ENCODE assay signal across 8 cellular contexts in genomic region chr2:96951125-96951654, GRCh38. TPM values are rescaled to one million over a fixed set of nuclear protein-coding genes. Genes with fewer than 3 reads are reported as not detected.
DNase-seq lines count a peak whose midpoint lies in the region; ATAC-seq and TF ChIP-seq lines count a peak whose summit lies in the region.

No MANE protein-coding gene starts in this region.

- WGBS in neuronal stem cell (ENCODE audit: extremely low coverage in 2 of 2, insufficient read length in 2 of 2, insufficient replicate concordance in 1 of 2), 2 donors: no CpG with 5 or more reads among the region's 16 CpGs

- no peak overlapping the region for H3K4ac ChIP-seq in neuronal stem cell (ENCODE audit: low read length)

- H3K27me3 Mint-ChIP-seq in activated T-helper 17 cell treated with anti-CD3 and anti-CD28 coated beads, Interleukin-2, amount 50 U/mL, for 72 hours: no peaks in the 10 kb centered on the region

- no peak overlapping the region for H3K14ac ChIP-seq in neuronal stem cell (ENCODE audit: low read length)

- no peak overlapping the region for H3K4me2 ChIP-seq in neuronal stem cell (ENCODE audit: insufficient read depth, low read length, poor library complexity, severe bottlenecking)

- H3K9me3 Mint-ChIP-seq in activated T-helper 17 cell treated with anti-CD3 and anti-CD28 coated beads, Interleukin-2, amount 50 U/mL, for 72 hours: no peaks in the 10 kb centered on the region

- H2BK5ac ChIP-seq in neuronal stem cell (ENCODE audit: low read length): no peak overlapping the region

- H3K27ac Mint-ChIP-seq in activated T-helper 17 cell treated with anti-CD3 and anti-CD28 coated beads, Interleukin-2, amount 50 U/mL, for 72 hours: no peak overlapping the region

- H2BK12ac ChIP-seq in neuronal stem cell (ENCODE audit: low read length): no peak overlapping the region

- DNase-seq in GM12864 (ENCODE audit: low read depth) (no peak), Kasumi-1 (lab: John Stamatoyannopoulos, UW) (peak; percentile 12 to 53), RPMI7951 (ENCODE audit: low read depth) (peak; percentile 47), fibroblast of the conjunctiva (ENCODE audit: low read depth) (peak; percentile 14), neuronal stem cell (ENCODE audit: low spot score) (peak; percentile 64), substantia nigra (lab: John Stamatoyannopoulos, UW) (peak in 47 of 49 donors; percentile 35 to 91 (median 74))

- no peak overlapping the region for H2BK120ac ChIP-seq in neuronal stem cell (ENCODE audit: low read depth, low read length)

- H2AK5ac ChIP-seq in neuronal stem cell (ENCODE audit: low read depth, low read length): no peak overlapping the region

- H3K36me3 Mint-ChIP-seq in activated T-helper 17 cell treated with anti-CD3 and anti-CD28 coated beads, Interleukin-2, amount 50 U/mL, for 72 hours (ENCODE audit: low read depth): no peaks in the 10 kb centered on the region

- no peak overlapping the region for H3K27ac ChIP-seq in neuronal stem cell (replicated peaks; ENCODE audit: low read length)
- H3K27ac ChIP-seq in substantia nigra (ENCODE audit: low read depth, low read length, poor library complexity, severe bottlenecking): peak overlapping the region; percentile 100

- peak overlapping the region; percentile 57 for H3K23ac ChIP-seq in neuronal stem cell (ENCODE audit: low read depth, low read length, poor library complexity)

- no peak overlapping the region for H4K91ac ChIP-seq in neuronal stem cell (ENCODE audit: low read depth, low read length, poor library complexity)

- no peak overlapping the region for H3K9ac ChIP-seq in neuronal stem cell (ENCODE audit: low read depth, low read length, poor library complexity)

- no peaks in the 10 kb centered on the region for H3K36me3 ChIP-seq in neuronal stem cell (replicated peaks in 1 of 2; ENCODE audit: control insufficient read depth in 2 of 2, insufficient read depth in 2 of 2, low read length in 2 of 2)

- H2AFZ ChIP-seq in neuronal stem cell (ENCODE audit: low read length): peak overlapping the region; percentile 23

- H3K4me3 Mint-ChIP-seq in activated T-helper 17 cell treated with anti-CD3 and anti-CD28 coated beads, Interleukin-2, amount 50 U/mL, for 72 hours: no peak overlapping the region

- H3K9me3 ChIP-seq in neuronal stem cell (replicated peaks in 1 of 2; ENCODE audit: control insufficient read depth in 2 of 2, insufficient read depth in 1 of 2, low read depth in 1 of 2, low read length in 2 of 2): no peaks in the 10 kb centered on the region

- H3K4me1 Mint-ChIP-seq in activated T-helper 17 cell treated with anti-CD3 and anti-CD28 coated beads, Interleukin-2, amount 50 U/mL, for 72 hours: peaks cover 5% of the 10 kb centered on the region

- peak; percentile 86 for TF ChIP-seq CTCF in GM12864 (IDR thresholded peaks at IDR 0.05; ENCODE audit: low read depth, low read length, missing control alignments)

- peak overlapping the region; percentile 77 for H3K18ac ChIP-seq in neuronal stem cell (ENCODE audit: low read length)

- peak; percentile 91 for ATAC-seq in activated T-helper 17 cell treated with anti-CD3 and anti-CD28 coated beads, Interleukin-2, amount 50 U/mL, for 72 hours (replicated peaks)
- no peak for ATAC-seq in GM18870 (IDR thresholded peaks at IDR 0.05; ENCODE audit: unreplicated experiment)

- no peak overlapping the region for H3K4me3 ChIP-seq in GM12864 (ENCODE audit: low read depth, low read length)
- no peak overlapping the region for H3K4me3 ChIP-seq in neuronal stem cell (ENCODE audit: low read length in 2 of 2)

- H3K79me1 ChIP-seq in neuronal stem cell (ENCODE audit: low read depth, low read length): no peaks in the 10 kb centered on the region

- no peak overlapping the region for H4K8ac ChIP-seq in neuronal stem cell (ENCODE audit: low read depth, low read length)

- H3K27me3 ChIP-seq in neuronal stem cell (ENCODE audit: control insufficient read depth in 3 of 3, insufficient read depth in 3 of 3, low read depth in 1 of 3, low read length in 3 of 3): peaks cover 0 to 59% (median 0%) of the 10 kb centered on the region in 3 experiments

- no peak overlapping the region for H2BK15ac ChIP-seq in neuronal stem cell (ENCODE audit: low read length)

- peaks cover 6 to 14% of the 10 kb centered on the region in 2 donors for H3K4me1 ChIP-seq in neuronal stem cell (ENCODE audit: control insufficient read depth in 2 of 2, insufficient read depth in 1 of 2, low read depth in 1 of 2, low read length in 2 of 2)

RNA-seq across cellular contexts. Expression of gene FAM178B, which starts 35.2 kb away (rescaled TPM):
- 0.24 TPM in 1 of 2 replicates, not detected in the other for total RNA-seq in RPMI7951 (2014; rRNA removed; shearing (Covaris generic))
- total RNA-seq in activated T-helper 17 cell treated with anti-CD3 and anti-CD28 coated beads, Interleukin-2, amount 50 U/mL, for 72 hours: not detected
- polyA plus RNA-seq in neuronal stem cell (2013, experiment 1 of 2): 1.0 TPM
- polyA plus RNA-seq in neuronal stem cell (2013, experiment 2 of 2): 1.0 TPM
